1 cellular context compared by ENCODE assay signal in genomic region chr17:29390856-29391631, GRCh38.
TF ChIP-seq lines count a peak whose summit lies in the region.

No MANE protein-coding gene starts in this region.

TF ChIP-seq in HEK293, 187 proteins besides CTCF, POLR2A, EP300 and RAD21 (continued from another document):
- no peak for TF ChIP-seq ZNF239 (tag by site-specific recombination; IDR thresholded peaks at IDR 0.05)
- TF ChIP-seq ZNF391 (tag by site-specific recombination; IDR thresholded peaks at IDR 0.05; ENCODE audit: borderline replicate concordance, low read depth) = no peak
- no peak for TF ChIP-seq ZNF660 (tag by site-specific recombination; IDR thresholded peaks at IDR 0.05)
- TF ChIP-seq ZNF174 (tag by site-specific recombination; IDR thresholded peaks at IDR 0.05) = no peak
- peak; percentile 62 for TF ChIP-seq GLIS1 (tag by site-specific recombination; IDR thresholded peaks at IDR 0.05)
- no peak for TF ChIP-seq ZNF221 (tag by site-specific recombination; IDR thresholded peaks at IDR 0.05; ENCODE audit: borderline replicate concordance)
- TF ChIP-seq ZNF184 (tag by site-specific recombination; IDR thresholded peaks at IDR 0.05) = no peak
- peak; percentile 62 for TF ChIP-seq ZNF398 (tag by site-specific recombination; IDR thresholded peaks at IDR 0.05)
- TF ChIP-seq ZXDB (tag by site-specific recombination; IDR thresholded peaks at IDR 0.05) = no peak
- no peak for TF ChIP-seq ZNF521 (tag by site-specific recombination; IDR thresholded peaks at IDR 0.05)
- no peak for TF ChIP-seq ZNF302 (tag by site-specific recombination; IDR thresholded peaks at IDR 0.05; ENCODE audit: low read depth)
- 0 out of 2 replicates have a peak, but pooled peaks have one; percentile 54 for TF ChIP-seq ZBTB7A (tag by site-specific recombination; IDR thresholded peaks at IDR 0.05; ENCODE audit: low read depth)
- TF ChIP-seq KLF1 (tag by site-specific recombination; IDR thresholded peaks at IDR 0.05) = no peak
- TF ChIP-seq, protein P1, sequence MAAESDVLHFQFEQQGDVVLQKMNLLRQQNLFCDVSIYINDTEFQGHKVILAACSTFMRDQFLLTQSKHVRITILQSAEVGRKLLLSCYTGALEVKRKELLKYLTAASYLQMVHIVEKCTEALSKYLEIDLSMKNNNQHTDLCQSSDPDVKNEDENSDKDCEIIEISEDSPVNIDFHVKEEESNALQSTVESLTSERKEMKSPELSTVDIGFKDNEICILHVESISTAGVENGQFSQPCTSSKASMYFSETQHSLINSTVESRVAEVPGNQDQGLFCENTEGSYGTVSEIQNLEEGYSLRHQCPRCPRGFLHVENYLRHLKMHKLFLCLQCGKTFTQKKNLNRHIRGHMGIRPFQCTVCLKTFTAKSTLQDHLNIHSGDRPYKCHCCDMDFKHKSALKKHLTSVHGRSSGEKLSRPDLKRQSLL (tag by site-specific recombination; IDR thresholded peaks at IDR 0.05) = no peak
- TF ChIP-seq ZNF366 (tag by site-specific recombination; conservative IDR thresholded peaks at IDR 0.05) = peak; percentile 46; the same call in 1 of the 2 replicates
- no peak for TF ChIP-seq BCL11A (tag by site-specific recombination; IDR thresholded peaks at IDR 0.05; ENCODE audit: low read depth)
- peak; percentile 70 for TF ChIP-seq KLF16 (tag by site-specific recombination; IDR thresholded peaks at IDR 0.05)
- no peak for TF ChIP-seq ZNF624 (tag by site-specific recombination; IDR thresholded peaks at IDR 0.05)
- TF ChIP-seq RBAK (tag by site-specific recombination; IDR thresholded peaks at IDR 0.05) = no peak
- no peak for TF ChIP-seq ZNF350 (tag by site-specific recombination; IDR thresholded peaks at IDR 0.05)
- TF ChIP-seq ZSCAN16 (tag by site-specific recombination; IDR thresholded peaks at IDR 0.05) = no peak
- no peak for TF ChIP-seq ZNF658 (tag by site-specific recombination; IDR thresholded peaks at IDR 0.05)
- TF ChIP-seq ZFP41 (tag by site-specific recombination; IDR thresholded peaks at IDR 0.05; ENCODE audit: borderline replicate concordance) = no peak
- no peak for TF ChIP-seq ZNF571 (tag by site-specific recombination; IDR thresholded peaks at IDR 0.05)
- TF ChIP-seq ZNF362 (tag by site-specific recombination; IDR thresholded peaks at IDR 0.05) = no peak
- no peak for TF ChIP-seq ZSCAN30 (tag by site-specific recombination; IDR thresholded peaks at IDR 0.05)
- no peak for TF ChIP-seq ZNF501 (tag by site-specific recombination; IDR thresholded peaks at IDR 0.05)
- TF ChIP-seq ZBTB11 (tag by site-specific recombination; conservative IDR thresholded peaks at IDR 0.05; ENCODE audit: low read depth) = peak; percentile 23
- TF ChIP-seq ZNF768 (tag by site-specific recombination; IDR thresholded peaks at IDR 0.05) = no peak
- no peak for TF ChIP-seq ZNF548 (tag by site-specific recombination; IDR thresholded peaks at IDR 0.05)
- no peak for TF ChIP-seq ZNF311 (tag by site-specific recombination; IDR thresholded peaks at IDR 0.05; ENCODE audit: borderline replicate concordance)
- 0 out of 2 replicates have a peak, but pooled peaks have one; percentile 38 for TF ChIP-seq BCL6B (tag by site-specific recombination; IDR thresholded peaks at IDR 0.05)
- TF ChIP-seq ZSCAN23 (tag by site-specific recombination; IDR thresholded peaks at IDR 0.05) = no peak
- TF ChIP-seq ZFP3 (tag by site-specific recombination; IDR thresholded peaks at IDR 0.05; ENCODE audit: low read depth) = no peak
- TF ChIP-seq ZNF488 (tag by site-specific recombination; IDR thresholded peaks at IDR 0.05) = no peak
- no peak for TF ChIP-seq ZNF211 (tag by site-specific recombination; IDR thresholded peaks at IDR 0.05; ENCODE audit: low read depth)
- TF ChIP-seq ZNF433 (tag by site-specific recombination; IDR thresholded peaks at IDR 0.05; ENCODE audit: low read depth) = no peak
- no peak for TF ChIP-seq MEIS1 (CRISPR knock-in tag; IDR thresholded peaks at IDR 0.05; ENCODE audit: borderline replicate concordance)
- no peak for TF ChIP-seq ZNF354C (tag by site-specific recombination; IDR thresholded peaks at IDR 0.05; ENCODE audit: borderline replicate concordance, low read depth)
- TF ChIP-seq ZNF654 (tag by site-specific recombination; IDR thresholded peaks at IDR 0.05; ENCODE audit: low read depth) = no peak
- TF ChIP-seq, protein P2, sequence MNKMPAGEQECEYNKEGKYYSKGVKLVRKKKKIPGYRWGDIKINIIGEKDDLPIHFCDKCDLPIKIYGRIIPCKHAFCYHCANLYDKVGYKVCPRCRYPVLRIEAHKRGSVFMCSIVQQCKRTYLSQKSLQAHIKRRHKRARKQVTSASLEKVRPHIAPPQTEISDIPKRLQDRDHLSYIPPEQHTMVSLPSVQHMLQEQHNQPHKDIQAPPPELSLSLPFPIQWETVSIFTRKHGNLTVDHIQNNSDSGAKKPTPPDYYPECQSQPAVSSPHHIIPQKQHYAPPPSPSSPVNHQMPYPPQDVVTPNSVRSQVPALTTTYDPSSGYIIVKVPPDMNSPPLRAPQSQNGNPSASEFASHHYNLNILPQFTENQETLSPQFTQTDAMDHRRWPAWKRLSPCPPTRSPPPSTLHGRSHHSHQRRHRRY (tag by site-specific recombination; IDR thresholded peaks at IDR 0.05) = no peak
- TF ChIP-seq, protein P3, sequence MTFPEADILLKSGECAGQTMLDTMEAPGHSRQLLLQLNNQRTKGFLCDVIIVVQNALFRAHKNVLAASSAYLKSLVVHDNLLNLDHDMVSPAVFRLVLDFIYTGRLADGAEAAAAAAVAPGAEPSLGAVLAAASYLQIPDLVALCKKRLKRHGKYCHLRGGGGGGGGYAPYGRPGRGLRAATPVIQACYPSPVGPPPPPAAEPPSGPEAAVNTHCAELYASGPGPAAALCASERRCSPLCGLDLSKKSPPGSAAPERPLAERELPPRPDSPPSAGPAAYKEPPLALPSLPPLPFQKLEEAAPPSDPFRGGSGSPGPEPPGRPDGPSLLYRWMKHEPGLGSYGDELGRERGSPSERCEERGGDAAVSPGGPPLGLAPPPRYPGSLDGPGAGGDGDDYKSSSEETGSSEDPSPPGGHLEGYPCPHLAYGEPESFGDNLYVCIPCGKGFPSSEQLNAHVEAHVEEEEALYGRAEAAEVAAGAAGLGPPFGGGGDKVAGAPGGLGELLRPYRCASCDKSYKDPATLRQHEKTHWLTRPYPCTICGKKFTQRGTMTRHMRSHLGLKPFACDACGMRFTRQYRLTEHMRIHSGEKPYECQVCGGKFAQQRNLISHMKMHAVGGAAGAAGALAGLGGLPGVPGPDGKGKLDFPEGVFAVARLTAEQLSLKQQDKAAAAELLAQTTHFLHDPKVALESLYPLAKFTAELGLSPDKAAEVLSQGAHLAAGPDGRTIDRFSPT (tag by site-specific recombination; IDR thresholded peaks at IDR 0.05) = no peak
- TF ChIP-seq ZNF747 (tag by site-specific recombination; IDR thresholded peaks at IDR 0.05) = no peak
- TF ChIP-seq HOXC10 (CRISPR knock-in tag; IDR thresholded peaks at IDR 0.05) = no peak
- TF ChIP-seq WT1 (tag by site-specific recombination; IDR thresholded peaks at IDR 0.05) = no peak
- no peak for TF ChIP-seq OSR2 (tag by site-specific recombination; IDR thresholded peaks at IDR 0.05)
- TF ChIP-seq ZNF560 (tag by site-specific recombination; IDR thresholded peaks at IDR 0.05; ENCODE audit: borderline replicate concordance) = no peak
- TF ChIP-seq ZNF610 (tag by site-specific recombination; IDR thresholded peaks at IDR 0.05; ENCODE audit: borderline replicate concordance) = no peak
- TF ChIP-seq AEBP2 (tag by site-specific recombination; IDR thresholded peaks at IDR 0.05; ENCODE audit: borderline replicate concordance) = no peak
- TF ChIP-seq KLF9 (tag by site-specific recombination; IDR thresholded peaks at IDR 0.05; ENCODE audit: low read depth) = peak; percentile 66
- no peak for TF ChIP-seq ZNF701 (tag by site-specific recombination; IDR thresholded peaks at IDR 0.05)
- no peak for TF ChIP-seq ZNF426 (tag by site-specific recombination; IDR thresholded peaks at IDR 0.05)
- TF ChIP-seq ZNF639 (tag by site-specific recombination; IDR thresholded peaks at IDR 0.05) = no peak
- peak; percentile 91 for TF ChIP-seq EGR2 (tag by site-specific recombination; IDR thresholded peaks at IDR 0.05; ENCODE audit: low read depth)
- no peak for TF ChIP-seq ZFP69B (tag by site-specific recombination; IDR thresholded peaks at IDR 0.05)
- no peak for TF ChIP-seq ZNF544 (tag by site-specific recombination; IDR thresholded peaks at IDR 0.05)
- no peak for TF ChIP-seq ZNF114 (tag by site-specific recombination; IDR thresholded peaks at IDR 0.05)
